Comparison of ENCODE assay signal across 12 cellular contexts in the genomic region with DNA sequence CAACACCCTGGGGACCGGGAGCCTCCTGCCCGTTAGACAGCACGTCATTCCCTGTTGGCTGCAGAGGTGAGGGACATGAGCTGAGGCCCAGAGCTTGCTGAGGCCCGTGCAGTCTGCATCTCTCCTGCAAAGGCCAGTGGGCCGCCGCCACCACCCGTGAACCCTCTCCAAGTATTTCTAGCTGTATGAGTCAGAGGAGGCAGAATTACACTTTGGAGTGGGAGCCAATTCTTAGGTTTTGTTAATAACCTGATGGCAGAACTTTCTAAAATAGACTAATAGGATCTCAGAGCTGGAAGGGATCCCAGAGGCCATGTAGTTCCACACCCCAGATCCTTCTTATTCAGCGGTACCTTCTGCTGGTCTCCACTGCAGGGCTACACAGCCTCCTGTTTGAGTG.
DNase-seq lines count a peak whose midpoint lies in the region; ATAC-seq and TF ChIP-seq lines count a peak whose summit lies in the region.
"Had no signal": no experiment of that assay in that cellular context is flagged by ENCODE, and none has a peak within 500 bp of the region (broad histone marks: within the 10 kb centered on the region; RNA-seq: fewer than 3 reads in every experiment).

No MANE protein-coding gene starts in this region.

- no peaks in the 10 kb centered on the region for H3K9me3 ChIP-seq in adipocyte (ENCODE audit: control insufficient read depth, low read length)
- H3K9me3 ChIP-seq: BE2C had no signal

- H3K4me1 ChIP-seq in adipocyte (ENCODE audit: control insufficient read depth, insufficient read depth, low read length) (peaks cover 12% of the 10 kb centered on the region), rectal smooth muscle tissue (ENCODE audit: control insufficient read depth, insufficient read depth, low read length) (peaks cover 11% of the 10 kb centered on the region)

- H3K36me3 ChIP-seq in adipocyte (ENCODE audit: control insufficient read depth, insufficient read depth, low read length, severe bottlenecking) (no peaks in the 10 kb centered on the region), rectal smooth muscle tissue (ENCODE audit: control insufficient read depth, insufficient read depth, low read length) (no peaks in the 10 kb centered on the region)
- H3K36me3 ChIP-seq: BE2C had no signal

- TF ChIP-seq CTCF in AG09309 (IDR thresholded peaks at IDR 0.05; ENCODE audit: control insufficient read depth, insufficient read depth, low read depth, low read length, missing control alignments), result no peak

- DNase-seq in AG09309 (ENCODE audit: low read depth), result peak; percentile 23
- DNase-seq in adipocyte (ENCODE audit: low read depth), result peak; percentile 41
- peak; percentile 82 for DNase-seq in Right ventricle myocardium inferior (ENCODE audit: missing footprints)
- DNase-seq in GF-D8 (lab: John Stamatoyannopoulos, UW), result no peak
- DNase-seq in NCI-H1417 (lab: John Stamatoyannopoulos, UW), result no peak
- DNase-seq: activated CD4-positive, alpha-beta T cell treated with anti-CD3 and anti-CD28 coated beads for 48 hours; BE2C; NCI-H1694 treated with DMSO at 0.1 percent for 48 hours; stimulated activated CD4-positive, alpha-beta T cell treated with anti-CD3 and anti-CD28 coated beads, Interleukin-4, amount 100 ng/mL, for 24 hours had no signal

- H3K27ac ChIP-seq in rectal smooth muscle tissue (ENCODE audit: low read depth, low read length), result peak overlapping the region; percentile 33

- intact Hi-C loops in Right ventricle myocardium inferior (cut with DNase I), result loop anchor here (5.0 kb wide), 1 partner anchor 69 kb away; no protein-coding TSS in a partner anchor

- H3K4me3 ChIP-seq in AG09309 (ENCODE audit: control insufficient read depth, low read depth, low read length) (no peak overlapping the region), adipocyte (ENCODE audit: low read length) (no peak overlapping the region), rectal smooth muscle tissue (ENCODE audit: low read length) (no peak overlapping the region)

- H3K9ac ChIP-seq in adipocyte (ENCODE audit: low read length) (no peak overlapping the region), rectal smooth muscle tissue (ENCODE audit: low read length) (no peak overlapping the region)

- ATAC-seq in Right ventricle myocardium inferior (peak; percentile 96), GM21515 (IDR thresholded peaks at IDR 0.05; ENCODE audit: unreplicated experiment) (no peak), GM18505 (IDR thresholded peaks at IDR 0.05; ENCODE audit: unreplicated experiment) (no peak)

- H3K27me3 ChIP-seq in adipocyte (replicated peaks; ENCODE audit: control insufficient read depth, insufficient read depth, low read length) (peaks cover 8% of the 10 kb centered on the region), rectal smooth muscle tissue (ENCODE audit: control insufficient read depth, insufficient read depth, low read length) (no peaks in the 10 kb centered on the region)
- H3K27me3 ChIP-seq: BE2C had no signal

- no peak for TF ChIP-seq POLR2A in GM18505 (IDR thresholded peaks at IDR 0.05; ENCODE audit: borderline replicate concordance, extremely low read depth, insufficient read depth, insufficient read length)

Comparison
In these comparisons a context has a peak if more than half of its experiments do, and no peak if none do; other contexts are left out.
1. DNase-seq: peak in AG09309 (single experiment), adipocyte (single experiment) and Right ventricle myocardium inferior (single experiment); none in GF-D8 (single experiment) and NCI-H1417 (0 of 3).